1 cellular context compared by ENCODE assay signal in the genomic region with DNA sequence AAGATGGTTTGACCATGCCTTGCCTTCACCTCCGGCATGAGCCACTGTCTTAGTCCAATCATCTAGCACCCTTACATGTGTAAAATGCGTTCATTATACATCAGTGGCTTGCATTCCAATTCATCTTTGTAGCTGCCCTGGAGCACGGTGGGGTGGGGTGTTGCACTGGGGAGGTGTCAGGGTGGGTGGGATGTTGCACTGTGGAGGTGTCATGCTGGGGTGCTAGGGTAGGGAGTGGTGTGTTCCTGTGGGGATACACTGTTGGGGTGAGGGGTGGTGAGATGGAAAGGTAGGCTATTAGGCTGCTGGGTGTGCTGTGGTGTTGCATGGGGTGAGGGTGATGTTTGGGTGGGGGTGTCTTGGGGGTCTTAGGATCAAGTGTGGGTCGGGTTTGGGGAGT.
TF ChIP-seq lines count a peak whose summit lies in the region.

No MANE protein-coding gene starts in this region.

TF ChIP-seq in HEK293T, 16 proteins besides CTCF, POLR2A, EP300 and RAD21 (continued from another document):
- TF ChIP-seq PKNOX1 (IDR thresholded peaks at IDR 0.05) (no peak), ZNF384 (IDR thresholded peaks at IDR 0.05) (no peak)
